ENCODE assay signal across 23 cellular contexts in the genomic region with DNA sequence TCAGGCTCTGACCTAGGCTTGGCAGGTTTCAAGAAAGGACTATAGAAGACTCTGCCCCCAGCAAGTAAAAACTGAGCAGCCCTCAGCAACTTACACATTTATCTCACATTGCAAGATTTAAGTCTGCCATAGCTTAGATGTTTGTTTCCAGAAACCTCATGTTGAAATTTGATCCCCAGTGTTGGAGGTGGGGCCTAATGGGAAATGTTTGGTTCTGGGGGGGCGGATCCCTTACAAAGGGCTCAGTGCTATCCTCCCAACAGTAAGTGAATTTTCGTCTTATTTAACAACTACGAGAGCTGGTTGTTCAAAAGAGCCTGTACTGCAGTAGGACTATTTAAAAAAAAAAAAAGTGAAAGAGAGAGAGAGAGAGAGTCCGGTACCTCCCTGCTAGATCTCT.
"Had no signal": no experiment of that assay in that cellular context is flagged by ENCODE, and none has a peak within 500 bp of the region (broad histone marks: within the 10 kb centered on the region; RNA-seq: fewer than 3 reads in every experiment).

No MANE protein-coding gene starts in this region.

- H3K4me3 ChIP-seq: cardiac muscle cell, K562, SK-N-MC had no signal

- H3K36me3 ChIP-seq: cardiac muscle cell, WERI-Rb-1 had no signal

- H3K27ac ChIP-seq: cardiac muscle cell, SK-N-MC, WERI-Rb-1 had no signal

- ATAC-seq: activated CD4-positive, CD25-positive, alpha-beta regulatory T cell treated with anti-CD3 and anti-CD28 coated beads, Interleukin-2, amount 50 U/mL, for 24 hours; activated CD8-positive, alpha-beta memory T cell treated with anti-CD3 and anti-CD28 coated beads, Interleukin-2, amount 10 ng/mL, durations not matched to agents 7 days and 5 days; K562; Right ventricle myocardium inferior had no signal

- DNase-seq: activated CD4-positive, alpha-beta T cell treated with anti-CD3 and anti-CD28 coated beads for 4 hours; activated CD8-positive, alpha-beta memory T cell treated with anti-CD3 and anti-CD28 coated beads, Interleukin-2, amount 10 ng/mL, durations not matched to agents 7 days and 5 days; activated effector memory CD4-positive, alpha-beta T cell treated with Interleukin-2 at 50 U/mL for 16 hours; activated naive CD4-positive, alpha-beta T cell; activated T-cell treated with anti-CD3 and anti-CD28 coated beads, Interleukin-2, amount 50 U/mL, for 24 hours; amygdala; Karpas-422; NCI-H1048; NCI-H1417; NCI-H2029; NCI-H2107; NCI-H345; NCI-H510A; NCI-H526 treated with DMSO at 0.1 percent for 48 hours; NCI-H82; RPMI8226; T-helper 1 cell; WERI-Rb-1 had no signal
